In genomic region chr21:34887729-34888568, GRCh38 we compare ENCODE assay signal across 8 cellular contexts.
DNase-seq lines count a peak whose midpoint lies in the region; ATAC-seq and TF ChIP-seq lines count a peak whose summit lies in the region.

No MANE protein-coding gene starts in this region.

- H3K4me3 Mint-ChIP-seq in activated T-cell treated with anti-CD3 and anti-CD28 coated beads, Interleukin-2, amount 50 U/mL, for 4 hours: peak overlapping the region; percentile 99
- peak overlapping the region; percentile 98 for H3K4me3 Mint-ChIP-seq in natural killer cell treated with Interleukin-12 subunit alpha and Interleukin-12 subunit beta and Interleukin-15 and Interleukin-18, amount 100 ng/mL, for 72 hours
- peak overlapping the region; percentile 94 to 100 for H3K4me3 Mint-ChIP-seq in stimulated activated naive B cell treated with anti-CD40 and anti-IgM and Interleukin-4, amounts not matched to agents 10 μg/mL and 1 μg/mL and 100 μg/mL, for 72 hours

- intact Hi-C loops in PC-9 (cut with micrococcal nuclease; ENCODE audit: unreplicated experiment): loop anchor here (1.0 to 2.0 kb wide), 7 partner anchors 51 to 620 kb away; no protein-coding TSS in a partner anchor

- no peaks in the 10 kb centered on the region for H3K9me2 ChIP-seq in PC-9 (ENCODE audit: insufficient read depth)

- H4K20me1 ChIP-seq in PC-9 (ENCODE audit: insufficient read depth): peaks cover 23% of the 10 kb centered on the region; the same call in 1 of the 2 replicates

- H3K36me3 Mint-ChIP-seq in activated T-cell treated with anti-CD3 and anti-CD28 coated beads, Interleukin-2, amount 50 U/mL, for 4 hours (ENCODE audit: insufficient read depth): peaks cover 14% of the 10 kb centered on the region
- peaks cover under 1% of the 10 kb centered on the region for H3K36me3 Mint-ChIP-seq in natural killer cell treated with Interleukin-12 subunit alpha and Interleukin-12 subunit beta and Interleukin-15 and Interleukin-18, amount 100 ng/mL, for 72 hours
- H3K36me3 Mint-ChIP-seq in stimulated activated naive B cell treated with anti-CD40 and anti-IgM and Interleukin-4, amounts not matched to agents 10 μg/mL and 1 μg/mL and 100 μg/mL, for 72 hours: peaks cover 34 to 37% of the 10 kb centered on the region in 2 donors

- H3F3A ChIP-seq in PC-9 (ENCODE audit: insufficient read depth, low read depth): peaks cover 41% of the 10 kb centered on the region

- H3K27me3 Mint-ChIP-seq in activated T-cell treated with anti-CD3 and anti-CD28 coated beads, Interleukin-2, amount 50 U/mL, for 4 hours (ENCODE audit: low read depth): no peaks in the 10 kb centered on the region
- no peaks in the 10 kb centered on the region for H3K27me3 Mint-ChIP-seq in natural killer cell treated with Interleukin-12 subunit alpha and Interleukin-12 subunit beta and Interleukin-15 and Interleukin-18, amount 100 ng/mL, for 72 hours
- peaks cover 0 to 4% of the 10 kb centered on the region in 2 donors for H3K27me3 Mint-ChIP-seq in stimulated activated naive B cell treated with anti-CD40 and anti-IgM and Interleukin-4, amounts not matched to agents 10 μg/mL and 1 μg/mL and 100 μg/mL, for 72 hours

- H3K27ac Mint-ChIP-seq in natural killer cell treated with Interleukin-12 subunit alpha and Interleukin-12 subunit beta and Interleukin-15 and Interleukin-18, amount 100 ng/mL, for 72 hours: peak overlapping the region; percentile 99 to 100
- peak overlapping the region; percentile 100 for H3K27ac Mint-ChIP-seq in stimulated activated naive B cell treated with anti-CD40 and anti-IgM and Interleukin-4, amounts not matched to agents 10 μg/mL and 1 μg/mL and 100 μg/mL, for 72 hours

- ATAC-seq in GM18505 (IDR thresholded peaks at IDR 0.05; ENCODE audit: unreplicated experiment) (peak; percentile 29), HG03354 (IDR thresholded peaks at IDR 0.05; ENCODE audit: poor library complexity, severe bottlenecking, unreplicated experiment) (peak; percentile 38), GM19467 (IDR thresholded peaks at IDR 0.05; ENCODE audit: unreplicated experiment) (no peak)
- peak; percentile 64 to 66 for ATAC-seq in activated T-cell treated with anti-CD3 and anti-CD28 coated beads, Interleukin-2, amount 50 U/mL, for 4 hours
- ATAC-seq in natural killer cell treated with Interleukin-12 subunit alpha and Interleukin-12 subunit beta and Interleukin-15 and Interleukin-18, amount 100 ng/mL, for 72 hours: peak; percentile 76 to 79
- ATAC-seq in stimulated activated naive B cell treated with anti-CD40 and anti-IgM and Interleukin-4, amounts not matched to agents 10 μg/mL and 1 μg/mL and 100 μg/mL, for 72 hours (replicated peaks): peak; percentile 52 to 56

- DNase-seq in PC-9: peak; percentile 65 to 81
- DNase-seq in activated T-cell treated with anti-CD3 and anti-CD28 coated beads, Interleukin-2, amount 50 U/mL, for 4 hours: peak; percentile 90
- DNase-seq in fibroblast of gingiva (ENCODE audit: low read depth): peak; percentile 92
- DNase-seq in natural killer cell treated with Interleukin-12 subunit alpha and Interleukin-12 subunit beta and Interleukin-15 and Interleukin-18, amount 100 ng/mL, for 72 hours (ENCODE audit: low spot score): peak; percentile 96
- DNase-seq in stimulated activated naive B cell treated with anti-CD40 and anti-IgM and Interleukin-4, amounts not matched to agents 10 μg/mL and 1 μg/mL and 100 μg/mL, for 72 hours: peak; percentile 83

- peak overlapping the region; percentile 97 for H3K4me3 ChIP-seq in PC-9

- peak overlapping the region; percentile 86 for H3K4me2 ChIP-seq in PC-9

- H3K27me3 ChIP-seq in PC-9 (ENCODE audit: insufficient read depth, low read depth): no peaks in the 10 kb centered on the region

- H3K4me1 Mint-ChIP-seq in activated T-cell treated with anti-CD3 and anti-CD28 coated beads, Interleukin-2, amount 50 U/mL, for 4 hours (ENCODE audit: low read depth): peaks cover 46% of the 10 kb centered on the region
- H3K4me1 Mint-ChIP-seq in natural killer cell treated with Interleukin-12 subunit alpha and Interleukin-12 subunit beta and Interleukin-15 and Interleukin-18, amount 100 ng/mL, for 72 hours (ENCODE audit: low read depth in 2 of 2): peaks cover 33 to 45% of the 10 kb centered on the region in 2 donors
- H3K4me1 Mint-ChIP-seq in stimulated activated naive B cell treated with anti-CD40 and anti-IgM and Interleukin-4, amounts not matched to agents 10 μg/mL and 1 μg/mL and 100 μg/mL, for 72 hours: peaks cover 26 to 47% of the 10 kb centered on the region in 2 donors

- no peak for TF ChIP-seq POLR2A in GM18505 (IDR thresholded peaks at IDR 0.05; ENCODE audit: borderline replicate concordance, extremely low read depth, insufficient read depth, insufficient read length)

- CTCF ChIA-PET in PC-9 (lab: Charles Lee): interaction anchor here (0.6 to 2.2 kb wide), 2 partner anchors 46 to 142 kb away, joined by 5 to 7 read pairs; no protein-coding TSS in a partner anchor

- no peaks in the 10 kb centered on the region for H3K9me3 ChIP-seq in PC-9 (ENCODE audit: insufficient read depth, low read depth)

- H2AFZ ChIP-seq in PC-9: no peak overlapping the region

- H3K9me3 Mint-ChIP-seq in activated T-cell treated with anti-CD3 and anti-CD28 coated beads, Interleukin-2, amount 50 U/mL, for 4 hours: no peaks in the 10 kb centered on the region
- no peaks in the 10 kb centered on the region for H3K9me3 Mint-ChIP-seq in natural killer cell treated with Interleukin-12 subunit alpha and Interleukin-12 subunit beta and Interleukin-15 and Interleukin-18, amount 100 ng/mL, for 72 hours
- no peaks in the 10 kb centered on the region for H3K9me3 Mint-ChIP-seq in stimulated activated naive B cell treated with anti-CD40 and anti-IgM and Interleukin-4, amounts not matched to agents 10 μg/mL and 1 μg/mL and 100 μg/mL, for 72 hours

- TF ChIP-seq CTCF in PC-9 (conservative IDR thresholded peaks at IDR 0.05): no peak

- TSS peak; percentile 72 for BruUV-seq in PC-9 (replicated peaks; lab: Mats Ljungman, UMichigan)

- H3K79me2 ChIP-seq in PC-9 (ENCODE audit: low read depth): peaks cover 58% of the 10 kb centered on the region

- H3K27ac ChIP-seq in PC-9: peak overlapping the region; percentile 99

- POLR2A ChIA-PET in PC-9 (lab: Charles Lee; ENCODE audit: unreplicated experiment): interaction anchor here (0.5 to 1.6 kb wide), 11 partner anchors 42 to 962 kb away, joined by 3 to 36 read pairs (median 5); no protein-coding TSS in a partner anchor

- H3K4me1 ChIP-seq in PC-9 (replicated peaks; ENCODE audit: insufficient read depth): peaks cover 9% of the 10 kb centered on the region

- H3K36me3 ChIP-seq in PC-9 (ENCODE audit: low read depth): peaks cover 26% of the 10 kb centered on the region
